8 cellular contexts compared by ENCODE assay signal in genomic region chr15:92848852-92849598, GRCh38. TPM values are rescaled to one million over a fixed set of nuclear protein-coding genes. Genes with fewer than 3 reads are reported as not detected.
DNase-seq lines count a peak whose midpoint lies in the region; ATAC-seq and TF ChIP-seq lines count a peak whose summit lies in the region.

No MANE protein-coding gene starts in this region.

- BruUV-seq in Caco-2 (replicated peaks; lab: Mats Ljungman, UMichigan), result no TSS peak

- no peak for ATAC-seq in GM23338
- ATAC-seq in stimulated activated naive CD8-positive, alpha-beta T cell treated with anti-CD3 and anti-CD28 coated beads, Interleukin-15, amount 100 ng/mL, for 72 hours, result peak; percentile 94

- H3K27ac Mint-ChIP-seq in GM23338 (no peak overlapping the region), Caco-2 (ENCODE audit: unreplicated experiment) (no peak overlapping the region)
- peak overlapping the region; percentile 72 to 74 for H3K27ac Mint-ChIP-seq in stimulated activated naive CD8-positive, alpha-beta T cell treated with anti-CD3 and anti-CD28 coated beads, Interleukin-15, amount 100 ng/mL, for 72 hours

- no peak overlapping the region for H3K9ac ChIP-seq in mesendoderm (ENCODE audit: low read length)

- H3K18ac ChIP-seq in mesendoderm (ENCODE audit: low read length), result no peak overlapping the region

- no peak for TF ChIP-seq CTCF in GM10248 (IDR thresholded peaks at IDR 0.05; ENCODE audit: control extremely low read depth, extremely low read depth, low read depth, missing control alignments)
- TF ChIP-seq CTCF in GM23338 (conservative IDR thresholded peaks at IDR 0.05; ENCODE audit: low read depth in 2 of 2), result no peak
- TF ChIP-seq CTCF in brain microvascular endothelial cell (IDR thresholded peaks at IDR 0.05; ENCODE audit: low read depth, low read length, missing control alignments), result no peak
- TF ChIP-seq CTCF in Caco-2 (IDR thresholded peaks at IDR 0.05; ENCODE audit: insufficient read depth in 1 of 2, low read depth in 1 of 2, low read length in 1 of 2, severe bottlenecking in 1 of 2, unreplicated experiment in 1 of 2), result no peak

- no peak overlapping the region for H2AK5ac ChIP-seq in mesendoderm (ENCODE audit: low read length)

- H3K36me3 ChIP-seq in GM23338 (ENCODE audit: insufficient read depth) (no peaks in the 10 kb centered on the region), brain microvascular endothelial cell (replicated peaks) (no peaks in the 10 kb centered on the region), Caco-2 (ENCODE audit: control insufficient read depth, insufficient read depth, low read length) (no peaks in the 10 kb centered on the region), mesendoderm (ENCODE audit: control insufficient read depth, insufficient read depth, low read length) (no peaks in the 10 kb centered on the region)

- DNase-seq in GM10248 (ENCODE audit: extremely low spot score), result peak; percentile 62
- DNase-seq in GM23338 (ENCODE audit: low spot score), result no peak
- peak; percentile 93 for DNase-seq in OCI-M1 (lab: John Stamatoyannopoulos, UW)
- peak; percentile 39 for DNase-seq in brain microvascular endothelial cell
- peak; percentile 20 to 36 for DNase-seq in stimulated activated naive CD8-positive, alpha-beta T cell treated with anti-CD3 and anti-CD28 coated beads, Interleukin-15, amount 100 ng/mL, for 72 hours
- no peak for DNase-seq in DMS79 (lab: John Stamatoyannopoulos, UW)
- DNase-seq in Caco-2, result no peak
- no peak for DNase-seq in mesendoderm

- H2AFZ ChIP-seq in GM23338, result peak overlapping the region; percentile 28; the same call in 1 of the 2 replicates

- H4K20me1 ChIP-seq in GM23338 (replicated peaks; ENCODE audit: insufficient read depth), result no peaks in the 10 kb centered on the region

- no peak overlapping the region for H3K4me3 ChIP-seq in GM23338
- no peak overlapping the region for H3K4me3 ChIP-seq in brain microvascular endothelial cell (ENCODE audit: low read depth, low read length)
- no peak overlapping the region for H3K4me3 ChIP-seq in Caco-2 (ENCODE audit: low read depth, low read length)
- no peak overlapping the region for H3K4me3 ChIP-seq in mesendoderm (ENCODE audit: low read length)

- H3K27me3 Mint-ChIP-seq in GM23338 (ENCODE audit: insufficient read depth, low read depth, poor library complexity), result peaks cover 9% of the 10 kb centered on the region
- H3K27me3 Mint-ChIP-seq in stimulated activated naive CD8-positive, alpha-beta T cell treated with anti-CD3 and anti-CD28 coated beads, Interleukin-15, amount 100 ng/mL, for 72 hours, result no peaks in the 10 kb centered on the region
- H3K27me3 Mint-ChIP-seq in Caco-2 (ENCODE audit: insufficient read depth, unreplicated experiment), result no peaks in the 10 kb centered on the region

- H3K27ac ChIP-seq in GM23338 (ENCODE audit: low read depth) (no peak overlapping the region), brain microvascular endothelial cell (no peak overlapping the region), mesendoderm (ENCODE audit: low read depth, low read length) (no peak overlapping the region)

- no peaks in the 10 kb centered on the region; the same call in 1 of the 2 replicates for H3K9me3 ChIP-seq in Caco-2

- H3K4me1 ChIP-seq in GM23338 (ENCODE audit: insufficient read depth) (peaks cover 6% of the 10 kb centered on the region; the same call in 1 of the 2 replicates), Caco-2 (0 out of 2 replicates have a peak, but pooled peaks cover 3% of the 10 kb centered on the region), mesendoderm (ENCODE audit: control insufficient read depth, low read depth, low read length) (no peaks in the 10 kb centered on the region)

- peaks cover 8% of the 10 kb centered on the region; the same call in 1 of the 3 replicates for H3K9me3 Mint-ChIP-seq in GM23338
- H3K9me3 Mint-ChIP-seq in stimulated activated naive CD8-positive, alpha-beta T cell treated with anti-CD3 and anti-CD28 coated beads, Interleukin-15, amount 100 ng/mL, for 72 hours, result no peaks in the 10 kb centered on the region
- H3K9me3 Mint-ChIP-seq in Caco-2 (ENCODE audit: unreplicated experiment), result no peaks in the 10 kb centered on the region

- no peaks in the 10 kb centered on the region for H3K79me1 ChIP-seq in mesendoderm (ENCODE audit: low read length)

- H3K27me3 ChIP-seq in GM23338 (ENCODE audit: insufficient read depth) (no peaks in the 10 kb centered on the region), brain microvascular endothelial cell (replicated peaks) (no peaks in the 10 kb centered on the region), Caco-2 (replicated peaks; ENCODE audit: control insufficient read depth, insufficient read depth, low read length) (no peaks in the 10 kb centered on the region), mesendoderm (ENCODE audit: insufficient read depth, low read length, poor library complexity) (no peaks in the 10 kb centered on the region)

- H3K4me2 ChIP-seq in GM23338, result no peak overlapping the region
- no peak overlapping the region for H3K4me2 ChIP-seq in mesendoderm (ENCODE audit: low read length)

- in situ Hi-C loops in brain microvascular endothelial cell (cut with HindIII; ENCODE audit: low pct_ligation_motif_present, low sequenced_read_pairs), result no loop called here

- intact Hi-C loops in Caco-2 (cut with micrococcal nuclease; ENCODE audit: unreplicated experiment), result no loop called here

- no peak overlapping the region for H3K4ac ChIP-seq in mesendoderm (ENCODE audit: low read depth, low read length)

- CTCF ChIA-PET in GM10248 (lab: Yijun Ruan, JAX), result interaction anchor here (1.0 to 1.6 kb wide), 2 partner anchors 35 to 40 kb away, joined by 3 to 4 read pairs; no protein-coding TSS in a partner anchor
- CTCF ChIA-PET in Caco-2 (lab: Charles Lee), result no interaction called here

- H3K4me1 Mint-ChIP-seq in GM23338 (peaks cover 9% of the 10 kb centered on the region), Caco-2 (ENCODE audit: low read depth, unreplicated experiment) (peaks cover 7% of the 10 kb centered on the region)
- H3K4me1 Mint-ChIP-seq in stimulated activated naive CD8-positive, alpha-beta T cell treated with anti-CD3 and anti-CD28 coated beads, Interleukin-15, amount 100 ng/mL, for 72 hours, result peaks cover 68% of the 10 kb centered on the region

- no peaks in the 10 kb centered on the region for H3F3A ChIP-seq in GM23338 (replicated peaks; ENCODE audit: low read depth)

- H4K8ac ChIP-seq in mesendoderm (ENCODE audit: low read depth, low read length), result no peak overlapping the region

- no peak overlapping the region for H2BK120ac ChIP-seq in mesendoderm (ENCODE audit: low read depth, low read length)

- no peak overlapping the region for H4K5ac ChIP-seq in mesendoderm (ENCODE audit: low read length)

- H3K4me3 Mint-ChIP-seq in GM23338 (no peak overlapping the region), Caco-2 (ENCODE audit: unreplicated experiment) (no peak overlapping the region)
- peak overlapping the region; percentile 21 to 59 for H3K4me3 Mint-ChIP-seq in stimulated activated naive CD8-positive, alpha-beta T cell treated with anti-CD3 and anti-CD28 coated beads, Interleukin-15, amount 100 ng/mL, for 72 hours

- no peak overlapping the region for H3K23ac ChIP-seq in mesendoderm (ENCODE audit: low read length)

- no peak overlapping the region for H2BK5ac ChIP-seq in mesendoderm (ENCODE audit: low read length)

- H2BK15ac ChIP-seq in mesendoderm (replicated peaks; ENCODE audit: low read depth), result no peak overlapping the region

- no CpG with 5 or more reads among the region's 13 CpGs for WGBS in mesendoderm (ENCODE audit: extremely low coverage, insufficient coverage, low lambda C conversion rate)

- no peaks in the 10 kb centered on the region for H3K79me2 ChIP-seq in GM23338 (replicated peaks; ENCODE audit: insufficient read depth)
- no peaks in the 10 kb centered on the region for H3K79me2 ChIP-seq in mesendoderm (ENCODE audit: control insufficient read depth, insufficient read depth, low read length)

- no peak overlapping the region for H3K56ac ChIP-seq in mesendoderm (ENCODE audit: low read length)

- POLR2A ChIA-PET in GM10248 (lab: Yijun Ruan, JAX), result interaction anchor here (1.0 kb wide), 1 partner anchor 17 kb away, joined by 8 read pairs; no protein-coding TSS in a partner anchor
- POLR2A ChIA-PET in Caco-2 (lab: Charles Lee), result interaction anchor here (0.6 kb wide), 2 partner anchors 52 to 72 kb away, joined by 3 to 5 read pairs; no protein-coding TSS in a partner anchor

- H3K36me3 Mint-ChIP-seq in GM23338 (ENCODE audit: low read depth) (peaks cover 5% of the 10 kb centered on the region; the same call in 1 of the 3 replicates), Caco-2 (ENCODE audit: insufficient read depth, unreplicated experiment) (no peaks in the 10 kb centered on the region)

- H3K9me2 ChIP-seq in GM23338 (ENCODE audit: insufficient read depth), result no peaks in the 10 kb centered on the region

TF ChIP-seq in GM23338, 12 proteins besides CTCF, POLR2A, EP300 and RAD21 (continues in another document):
- TF ChIP-seq CREB1 (CRISPR knock-in tag; IDR thresholded peaks at IDR 0.05; ENCODE audit: low read depth) (no peak), STAT1 (IDR thresholded peaks at IDR 0.05; ENCODE audit: unreplicated experiment) (no peak), REST (IDR thresholded peaks at IDR 0.05; ENCODE audit: unreplicated experiment) (no peak)

RNA-seq across cellular contexts. Expression of gene CHD2, which starts 51.1 kb away (rescaled TPM):
- total RNA-seq in GM23338 (2014; rRNA removed; shearing (Covaris generic)), result 108 and 119 TPM in 2 replicates
- polyA plus RNA-seq in GM23338 (2016; fragmentation: Nextera tagmentation; extraction: Ambion mirVana), result 112 and 130 TPM in 2 replicates
- total RNA-seq in Caco-2 (2022), result 85.0 and 108 TPM in 2 replicates
- 46.2 TPM for polyA plus RNA-seq in mesendoderm (2013, experiment 1 of 2)
- 51.0 TPM for polyA plus RNA-seq in mesendoderm (2013, experiment 2 of 2)

Comparison
In these comparisons a context has a peak if more than half of its experiments do, and no peak if none do; other contexts are left out.
1. DNase-seq: peak in GM10248 (single experiment), OCI-M1 (single experiment), brain microvascular endothelial cell (single experiment) and stimulated activated naive CD8-positive, alpha-beta T cell treated with anti-CD3 and anti-CD28 coated beads, Interleukin-15, amount 100 ng/mL, for 72 hours (2 of 2); none in GM23338 (single experiment), DMS79 (single experiment), Caco-2 (0 of 2) and mesendoderm (single experiment).
2. H3K27ac Mint-ChIP-seq: peak in stimulated activated naive CD8-positive, alpha-beta T cell treated with anti-CD3 and anti-CD28 coated beads, Interleukin-15, amount 100 ng/mL, for 72 hours (2 of 2); none in GM23338 (single experiment) and Caco-2 (single experiment).
3. H3K4me3 Mint-ChIP-seq: peak in stimulated activated naive CD8-positive, alpha-beta T cell treated with anti-CD3 and anti-CD28 coated beads, Interleukin-15, amount 100 ng/mL, for 72 hours (2 of 2); none in GM23338 (single experiment) and Caco-2 (single experiment).